In the genomic region with DNA sequence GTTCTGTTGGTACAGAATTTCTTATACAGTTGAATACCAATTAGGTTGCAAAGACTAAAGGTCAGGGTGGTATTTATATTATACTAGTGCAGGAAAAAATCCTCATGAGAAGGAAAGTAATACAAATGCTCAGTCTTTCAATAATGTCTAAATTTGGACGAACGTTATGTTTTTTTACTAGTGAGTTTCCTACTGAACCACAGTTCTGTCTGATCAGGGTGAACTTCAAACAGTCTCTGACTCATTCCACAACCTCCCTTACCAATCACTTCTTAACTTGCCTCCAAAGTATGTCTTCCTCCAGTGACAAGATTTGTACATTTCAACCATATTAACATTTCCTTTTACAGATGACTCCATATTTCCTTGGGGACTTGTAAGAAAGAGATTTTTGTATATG, we compare ENCODE assay signal across 11 cellular contexts. TPM values are rescaled to one million over a fixed set of nuclear protein-coding genes. Genes with fewer than 3 reads are reported as not detected.
DNase-seq lines count a peak whose midpoint lies in the region; ATAC-seq, FAIRE-seq and TF ChIP-seq lines count a peak whose summit lies in the region.
"Had no signal": no experiment of that assay in that cellular context is flagged by ENCODE, and none has a peak within 500 bp of the region (broad histone marks: within the 10 kb centered on the region; RNA-seq: fewer than 3 reads in every experiment).

No MANE protein-coding gene starts in this region.

- FAIRE-seq in astrocyte (lab: Jason Lieb, UNC), result no peak

- no peaks in the 10 kb centered on the region for H3K27me3 ChIP-seq in astrocyte (ENCODE audit: insufficient read depth, low read length)

- no peaks in the 10 kb centered on the region for H4K20me1 ChIP-seq in astrocyte (ENCODE audit: insufficient read depth, low read length)

- H3K4me1 ChIP-seq in astrocyte (ENCODE audit: insufficient read depth, low read length), result peaks cover 31% of the 10 kb centered on the region

- H3K27ac Mint-ChIP-seq in astrocyte (ENCODE audit: unreplicated experiment), result peak overlapping the region; percentile 55
- H3K27ac Mint-ChIP-seq: activated CD4-positive, alpha-beta memory T cell treated with anti-CD3 and anti-CD28 coated beads for 36 hours had no signal

- no peak overlapping the region for H3K4me3 Mint-ChIP-seq in astrocyte (ENCODE audit: unreplicated experiment)
- H3K4me3 Mint-ChIP-seq: activated CD4-positive, alpha-beta memory T cell treated with anti-CD3 and anti-CD28 coated beads for 36 hours; nephron had no signal

- no peak overlapping the region for H2AFZ ChIP-seq in astrocyte (ENCODE audit: low read depth, low read length)

- TF ChIP-seq CTCF in GM10266 (IDR thresholded peaks at IDR 0.05; ENCODE audit: control insufficient read depth, insufficient read depth, low read depth, missing control alignments), result no peak
- TF ChIP-seq CTCF in astrocyte (IDR thresholded peaks at IDR 0.05; ENCODE audit: insufficient read depth, low read depth, low read length), result no peak

- peaks cover 43% of the 10 kb centered on the region for H3K4me1 Mint-ChIP-seq in astrocyte (ENCODE audit: low read depth, unreplicated experiment)

- H3K36me3 ChIP-seq in astrocyte (ENCODE audit: insufficient read depth, low read length), result no peaks in the 10 kb centered on the region

- no peaks in the 10 kb centered on the region for H3K27me3 Mint-ChIP-seq in astrocyte (ENCODE audit: low read depth, unreplicated experiment)

- H3K79me2 ChIP-seq in astrocyte (ENCODE audit: insufficient read depth, low read length), result no peaks in the 10 kb centered on the region

- H3K4me3 ChIP-seq in astrocyte (ENCODE audit: insufficient read depth, low read depth, low read length), result no peak overlapping the region

- H3K9ac ChIP-seq in astrocyte (ENCODE audit: low read length), result no peak overlapping the region

- DNase-seq in GM10266 (ENCODE audit: extremely low spot score) (peak; percentile 82), astrocyte (ENCODE audit: low read depth) (peak; percentile 78), occipital lobe (lab: John Stamatoyannopoulos, UW) (no peak), amniotic stem cell (lab: John Stamatoyannopoulos, UW) (no peak), NCI-H446 treated with DMSO at 0.1 percent for 48 hours (lab: John Stamatoyannopoulos, UW) (no peak), ecto neural progenitor cell (ENCODE audit: low spot score) (no peak)
- DNase-seq: activated CD4-positive, alpha-beta memory T cell treated with anti-CD3 and anti-CD28 coated beads for 36 hours; GDM1 had no signal

- no peak overlapping the region for H3K27ac ChIP-seq in astrocyte (ENCODE audit: low read depth, low read length)

- peaks cover 3% of the 10 kb centered on the region for H3K36me3 Mint-ChIP-seq in astrocyte (ENCODE audit: low read depth, unreplicated experiment)
- H3K36me3 Mint-ChIP-seq: activated CD4-positive, alpha-beta memory T cell treated with anti-CD3 and anti-CD28 coated beads for 36 hours had no signal

- H3K9me3 ChIP-seq in astrocyte (ENCODE audit: insufficient read depth, low read depth, low read length), result no peaks in the 10 kb centered on the region

- H3K4me2 ChIP-seq in astrocyte (ENCODE audit: low read length), result peak overlapping the region; percentile 39

- no peaks in the 10 kb centered on the region for H3K9me3 Mint-ChIP-seq in astrocyte (ENCODE audit: unreplicated experiment)
- H3K9me3 Mint-ChIP-seq: activated CD4-positive, alpha-beta memory T cell treated with anti-CD3 and anti-CD28 coated beads for 36 hours; nephron had no signal

- ATAC-seq in GM19467 (IDR thresholded peaks at IDR 0.05; ENCODE audit: unreplicated experiment) (peak; percentile 90), HG03139 (IDR thresholded peaks at IDR 0.05; ENCODE audit: unreplicated experiment) (peak; percentile 95)

RNA-seq across cellular contexts. Expression of a gene that starts 3.4 kb away (rescaled TPM):
- not detected in 2 replicates for total RNA-seq in astrocyte
- total RNA-seq in occipital lobe, result not detected
- total RNA-seq: activated CD4-positive, alpha-beta memory T cell treated with anti-CD3 and anti-CD28 coated beads for 36 hours had no signal

RNA-seq across cellular contexts. Expression of a gene that starts 36.3 kb away (rescaled TPM):
- total RNA-seq in astrocyte, result 21.5 and 24.0 TPM in 2 replicates
- total RNA-seq in occipital lobe, result 6.6 TPM

Comparison
In these comparisons a context has a peak if more than half of its experiments do, and no peak if none do; other contexts are left out.
1. DNase-seq: peak in GM10266 (single experiment) and astrocyte (single experiment); none in occipital lobe (single experiment), amniotic stem cell (single experiment), NCI-H446 treated with DMSO at 0.1 percent for 48 hours (single experiment) and ecto neural progenitor cell (single experiment).